ENCODE assay signal across 27 cellular contexts in the genomic region with DNA sequence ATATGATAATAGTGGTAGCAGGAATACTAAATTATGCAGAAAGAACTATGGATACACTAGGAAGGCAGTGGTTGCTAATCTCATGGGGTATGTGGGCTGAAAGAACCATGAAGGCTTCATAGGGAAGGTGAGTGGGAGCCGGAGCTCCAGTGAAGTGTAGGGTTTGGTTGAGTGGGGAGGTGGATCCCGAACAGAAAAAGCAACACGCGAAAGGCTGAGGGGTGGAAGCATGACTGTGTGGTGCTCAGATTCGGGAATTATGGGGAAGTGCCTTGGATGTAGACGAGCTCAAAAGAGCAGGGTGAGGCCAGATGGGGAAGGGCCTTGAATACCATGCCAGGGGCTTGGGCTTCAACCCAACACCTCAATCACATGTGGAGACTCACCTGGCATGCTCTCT.
"Had no signal": no experiment of that assay in that cellular context is flagged by ENCODE, and none has a peak within 500 bp of the region (broad histone marks: within the 10 kb centered on the region; RNA-seq: fewer than 3 reads in every experiment).

No MANE protein-coding gene starts in this region.

- FAIRE-seq: pancreas, small intestine, urothelium cell line had no signal

- H3K27ac ChIP-seq: pancreas, prostate gland, right lobe of liver, sigmoid colon, stomach, thoracic aorta, thyroid gland, tibial nerve, upper lobe of left lung, vagina had no signal

- H3K4me3 ChIP-seq: pancreas, prostate gland, right lobe of liver, sigmoid colon, stomach, thoracic aorta, thyroid gland, tibial nerve, upper lobe of left lung, vagina had no signal

- H3K4me1 ChIP-seq: pancreas, prostate gland, right lobe of liver, sigmoid colon, stomach, thyroid gland, tibial nerve, upper lobe of left lung, vagina had no signal

- H3K27me3 ChIP-seq: pancreas, right lobe of liver, sigmoid colon, thyroid gland, tibial nerve, upper lobe of left lung, vagina had no signal

- H3K4me3 Mint-ChIP-seq: naive B cell; naive thymus-derived CD8-positive, alpha-beta T cell; natural killer cell treated with Interleukin-12 subunit alpha and Interleukin-12 subunit beta and Interleukin-15 and Interleukin-18, amount 100 ng/mL, for 72 hours; nephron progenitor cell; neural crest cell; stimulated activated effector memory CD8-positive, alpha-beta T cell treated with anti-CD3 and anti-CD28 coated beads, Interleukin-12 subunit alpha, Interleukin-12 subunit beta, amount 100 ng/mL, for 72 hours; stimulated activated naive B cell treated with anti-CD40 and anti-IgM and Interleukin-4, amounts not matched to agents 10 μg/mL and 1 μg/mL and 100 μg/mL, for 72 hours; stimulated activated naive CD8-positive, alpha-beta T cell treated with anti-CD3 and anti-CD28 coated beads, Interleukin-15, Interleukin-2, amounts not matched to agents 100 ng/mL and 50 ng/mL, for 24 hours had no signal

- H3K9me3 ChIP-seq: pancreas, prostate gland, right lobe of liver, thoracic aorta, thyroid gland, vagina had no signal

- H3K36me3 Mint-ChIP-seq: stimulated activated effector memory CD8-positive, alpha-beta T cell treated with anti-CD3 and anti-CD28 coated beads, Interleukin-12 subunit alpha, Interleukin-12 subunit beta, amount 100 ng/mL, for 72 hours; stimulated activated naive B cell treated with anti-CD40 and anti-IgM and Interleukin-4, amounts not matched to agents 10 μg/mL and 1 μg/mL and 100 μg/mL, for 72 hours had no signal

- H3K27ac Mint-ChIP-seq: naive thymus-derived CD8-positive, alpha-beta T cell; natural killer cell treated with Interleukin-12 subunit alpha and Interleukin-12 subunit beta and Interleukin-15 and Interleukin-18, amount 100 ng/mL, for 72 hours; nephron progenitor cell; stimulated activated effector memory CD8-positive, alpha-beta T cell treated with anti-CD3 and anti-CD28 coated beads, Interleukin-12 subunit alpha, Interleukin-12 subunit beta, amount 100 ng/mL, for 72 hours; stimulated activated naive B cell treated with anti-CD40 and anti-IgM and Interleukin-4, amounts not matched to agents 10 μg/mL and 1 μg/mL and 100 μg/mL, for 72 hours; stimulated activated naive CD8-positive, alpha-beta T cell treated with anti-CD3 and anti-CD28 coated beads, Interleukin-15, Interleukin-2, amounts not matched to agents 100 ng/mL and 50 ng/mL, for 24 hours had no signal

- H3K36me3 ChIP-seq: pancreas, prostate gland, right lobe of liver, sigmoid colon, stomach, thoracic aorta, thyroid gland, tibial nerve, upper lobe of left lung, vagina had no signal

- H3K27me3 Mint-ChIP-seq: naive B cell; natural killer cell treated with Interleukin-12 subunit alpha and Interleukin-12 subunit beta and Interleukin-15 and Interleukin-18, amount 100 ng/mL, for 72 hours; stimulated activated naive B cell treated with anti-CD40 and anti-IgM and Interleukin-4, amounts not matched to agents 10 μg/mL and 1 μg/mL and 100 μg/mL, for 72 hours; stimulated activated naive CD8-positive, alpha-beta T cell treated with anti-CD3 and anti-CD28 coated beads, Interleukin-15, Interleukin-2, amounts not matched to agents 100 ng/mL and 50 ng/mL, for 24 hours had no signal

- H3K4me1 Mint-ChIP-seq: naive B cell; naive thymus-derived CD8-positive, alpha-beta T cell; nephron progenitor cell; neural crest cell; stimulated activated effector memory CD8-positive, alpha-beta T cell treated with anti-CD3 and anti-CD28 coated beads, Interleukin-12 subunit alpha, Interleukin-12 subunit beta, amount 100 ng/mL, for 72 hours; stimulated activated naive B cell treated with anti-CD40 and anti-IgM and Interleukin-4, amounts not matched to agents 10 μg/mL and 1 μg/mL and 100 μg/mL, for 72 hours had no signal

- DNase-seq: naive B cell; naive thymus-derived CD8-positive, alpha-beta T cell; nephron progenitor cell; pancreas; right cardiac atrium; right lobe of liver; sigmoid colon; small intestine; stimulated activated CD4-positive, alpha-beta T cell treated with anti-CD3 and anti-CD28 coated beads, Interleukin-15, amount 100 ng/mL, for 24 hours; stimulated activated CD4-positive, alpha-beta T cell treated with anti-CD3 and anti-CD28 coated beads, Interleukin-2, amount 100 ng/mL, for 24 hours; stimulated activated CD4-positive, alpha-beta T cell treated with anti-CD3 and anti-CD28 coated beads, Interleukin-2, amount 100 ng/mL, for 48 hours; stimulated activated CD4-positive, alpha-beta T cell treated with anti-CD3 and anti-CD28 coated beads, Interleukin-4, amount 100 ng/mL, for 24 hours; stimulated activated naive B cell treated with anti-CD40 and anti-IgM and Interleukin-4, amounts not matched to agents 10 μg/mL and 1 μg/mL and 100 μg/mL, for 72 hours; stimulated activated naive CD4-positive, alpha-beta T cell treated with Interleukin-2 at 50 U/mL for 16 hours; stomach; thyroid gland; trophoblast cell; upper lobe of left lung had no signal
